In genomic region chr5:95554331-95554646, GRCh38 we compare ENCODE assay signal across 8 cellular contexts. TPM values are rescaled to one million over a fixed set of nuclear protein-coding genes. Genes with fewer than 3 reads are reported as not detected.
A peak's percentile ranks its signal among the peaks of the same experiment; 100 is the strongest.
DNase-seq lines count a peak whose midpoint lies in the region; ATAC-seq, FAIRE-seq and TF ChIP-seq lines count a peak whose summit lies in the region.

No MANE protein-coding gene starts in this region.

- no peak overlapping the region for H2BK12ac ChIP-seq in neuronal stem cell (ENCODE audit: low read length)

- H3K79me1 ChIP-seq in neuronal stem cell (ENCODE audit: low read depth, low read length): no peaks in the 10 kb centered on the region

- no peak overlapping the region for H3K18ac ChIP-seq in neuronal stem cell (ENCODE audit: low read length)

- no peaks in the 10 kb centered on the region for H3K9me2 ChIP-seq in HCT116 (ENCODE audit: insufficient read depth)

- no peak overlapping the region for H2AK5ac ChIP-seq in neuronal stem cell (ENCODE audit: low read depth, low read length)

- intact Hi-C loops in HCT116 (cut with micrococcal nuclease): loop anchor here (2.0 kb wide), 1 partner anchor 269 kb away; the partner anchor contains the start of gene MCTP1

- BruUV-seq in HCT116 (replicated peaks; lab: Mats Ljungman, UMichigan): TSS peak; percentile 67

- no peak overlapping the region for H3K23ac ChIP-seq in neuronal stem cell (ENCODE audit: low read depth, low read length, poor library complexity)

- DNase-seq in GM18507 (ENCODE audit: extremely low spot score, insufficient read length, low read depth): no peak
- no peak for DNase-seq in HCT116 (ENCODE audit: low read depth, low spot score)
- peak; percentile 76 for DNase-seq in NOMO-1 treated with DMSO at 0.1 percent for 48 hours (lab: John Stamatoyannopoulos, UW; ENCODE audit: unreplicated experiment)
- no peak for DNase-seq in neuronal stem cell (ENCODE audit: low spot score)
- no peak for DNase-seq in NCI-H2227 treated with DMSO at 0.1 percent for 48 hours (lab: John Stamatoyannopoulos, UW)
- DNase-seq in NCI-H2081 (lab: John Stamatoyannopoulos, UW): no peak
- no peak for DNase-seq in mesenteric fat pad (ENCODE audit: low spot score)

- 0 out of 4 replicates have a peak, but pooled peaks cover 0 to 4% of the 10 kb centered on the region in 2 experiments for H3K36me3 ChIP-seq in HCT116 (ENCODE audit: control insufficient read depth in 1 of 2, insufficient read depth in 2 of 2, low read length in 2 of 2)
- peaks cover 0 to 7% of the 10 kb centered on the region in 2 donors for H3K36me3 ChIP-seq in duodenal mucosa (ENCODE audit: control insufficient read depth in 1 of 2, insufficient read depth in 2 of 2, low read length in 2 of 2)
- H3K36me3 ChIP-seq in neuronal stem cell (replicated peaks in 1 of 2; ENCODE audit: control insufficient read depth in 2 of 2, insufficient read depth in 2 of 2, low read length in 2 of 2): peaks cover 0 to 37% of the 10 kb centered on the region in 2 donors

- no peak overlapping the region for H2BK120ac ChIP-seq in neuronal stem cell (ENCODE audit: low read depth, low read length)

- WGBS in neuronal stem cell (ENCODE audit: extremely low coverage in 2 of 2, insufficient read length in 2 of 2, insufficient replicate concordance in 1 of 2), 2 donors: no CpG with 5 or more reads among the region's 6 CpGs

- RAD21 ChIA-PET in HCT116 (lab: Charles Lee; ENCODE audit: low non-redundant PET in 1 of 2, low total read pairs in 2 of 2, uncharacterized antibody in 2 of 2, unreplicated experiment in 2 of 2): no interaction called here

- POLR2A ChIA-PET in HCT116 (lab: Charles Lee): interaction anchor here (1.0 kb wide), 1 partner anchor 10 kb away, joined by 3 read pairs; no protein-coding TSS in a partner anchor

- H3K14ac ChIP-seq in neuronal stem cell (ENCODE audit: low read length): no peak overlapping the region

- no peak overlapping the region for H4K91ac ChIP-seq in neuronal stem cell (ENCODE audit: low read depth, low read length, poor library complexity)

- H2BK15ac ChIP-seq in neuronal stem cell (ENCODE audit: low read length): no peak overlapping the region

- no peak for TF ChIP-seq RAD21 in HCT116 (IDR thresholded peaks at IDR 0.05; ENCODE audit: low read depth)

- H3K9me3 ChIP-seq in HCT116 (ENCODE audit: control insufficient read depth in 1 of 2, insufficient read depth in 1 of 2, low read depth in 1 of 2, low read length in 2 of 2) (no peaks in the 10 kb centered on the region), duodenal mucosa (ENCODE audit: control insufficient read depth in 1 of 2, low read length in 2 of 2) (no peaks in the 10 kb centered on the region), neuronal stem cell (replicated peaks in 1 of 2; ENCODE audit: control insufficient read depth in 2 of 2, insufficient read depth in 1 of 2, low read depth in 1 of 2, low read length in 2 of 2) (no peaks in the 10 kb centered on the region)

- H3K27me3 ChIP-seq in HCT116 (ENCODE audit: insufficient read depth, low read length): no peaks in the 10 kb centered on the region
- no peaks in the 10 kb centered on the region for H3K27me3 ChIP-seq in duodenal mucosa (ENCODE audit: control insufficient read depth in 1 of 2, insufficient read depth in 2 of 2, low read length in 2 of 2)
- H3K27me3 ChIP-seq in neuronal stem cell (ENCODE audit: control insufficient read depth in 3 of 3, insufficient read depth in 3 of 3, low read depth in 1 of 3, low read length in 3 of 3): no peaks in the 10 kb centered on the region

- H3K9ac ChIP-seq in HCT116 (ENCODE audit: low read length) (peak overlapping the region; percentile 71), duodenal mucosa (ENCODE audit: low read depth in 1 of 2, low read length in 2 of 2) (peak overlapping the region; percentile 73 to 80), neuronal stem cell (ENCODE audit: low read depth, low read length, poor library complexity) (peak overlapping the region; percentile 56)

- H3K4me3 ChIP-seq in HCT116 (replicated peaks in 1 of 2; ENCODE audit: low read depth in 1 of 2, low read length in 2 of 2) (peak overlapping the region; percentile 87 to 88), duodenal mucosa (ENCODE audit: low read depth in 1 of 2, low read length in 2 of 2) (peak overlapping the region; percentile 96 to 97), neuronal stem cell (ENCODE audit: low read length in 2 of 2) (peak overlapping the region; percentile 62 to 92)

- no peaks in the 10 kb centered on the region for H4K20me1 ChIP-seq in HCT116 (ENCODE audit: insufficient read depth)

- H3K79me2 ChIP-seq in HCT116 (ENCODE audit: insufficient read depth, low read length): peaks cover 57% of the 10 kb centered on the region

- H2BK5ac ChIP-seq in neuronal stem cell (ENCODE audit: low read length): no peak overlapping the region

- TF ChIP-seq CTCF in HCT116 (IDR thresholded peaks at IDR 0.05 in 2 of 3, conservative IDR thresholded peaks at IDR 0.05 in 1 of 3; ENCODE audit: borderline replicate concordance in 1 of 3, insufficient read depth in 1 of 3, low read depth in 2 of 3, low read length in 2 of 3): no peak

- H2AFZ ChIP-seq in HCT116 (ENCODE audit: low read depth, low read length, poor library complexity, severe bottlenecking) (peak overlapping the region; percentile 86), neuronal stem cell (ENCODE audit: low read length) (peak overlapping the region; percentile 94)

- peak overlapping the region; percentile 45 for H3K27ac ChIP-seq in HCT116 (ENCODE audit: low read depth, low read length)
- peak overlapping the region; percentile 63 for H3K27ac ChIP-seq in duodenal mucosa (ENCODE audit: low read depth, low read length)
- H3K27ac ChIP-seq in neuronal stem cell (replicated peaks; ENCODE audit: low read length): no peak overlapping the region

- CTCF ChIA-PET in HCT116 (lab: Charles Lee): no interaction called here

- no peak overlapping the region for H4K8ac ChIP-seq in neuronal stem cell (ENCODE audit: low read depth, low read length)

- peak; percentile 42 for FAIRE-seq in GM18507 (lab: Jason Lieb, UNC)

- H3K4ac ChIP-seq in neuronal stem cell (ENCODE audit: low read length): no peak overlapping the region

- H3K4me1 ChIP-seq in HCT116 (ENCODE audit: control insufficient read depth in 1 of 2, insufficient read depth in 2 of 2, low read length in 2 of 2): peaks cover 4 to 16% of the 10 kb centered on the region in 2 experiments; a peak in 3 of 4 replicates
- H3K4me1 ChIP-seq in duodenal mucosa (ENCODE audit: control insufficient read depth in 1 of 2, insufficient read depth in 2 of 2, low read length in 2 of 2): peaks cover 14 to 18% of the 10 kb centered on the region in 2 donors
- peaks cover 2 to 9% of the 10 kb centered on the region in 2 donors for H3K4me1 ChIP-seq in neuronal stem cell (ENCODE audit: control insufficient read depth in 2 of 2, insufficient read depth in 1 of 2, low read depth in 1 of 2, low read length in 2 of 2)

- ATAC-seq in HCT116: no peak

- no peak for TF ChIP-seq POLR2A in HCT116 (IDR thresholded peaks at IDR 0.05; ENCODE audit: borderline replicate concordance, extremely low read depth, insufficient read depth, insufficient read length)

- H3K4me2 ChIP-seq in HCT116 (ENCODE audit: low read length) (peak overlapping the region; percentile 87), neuronal stem cell (ENCODE audit: insufficient read depth, low read length, poor library complexity, severe bottlenecking) (peak overlapping the region; percentile 66)

TF ChIP-seq in HCT116, 20 proteins besides CTCF, POLR2A, EP300 and RAD21:
- no peak for TF ChIP-seq CBX3 (IDR thresholded peaks at IDR 0.05; ENCODE audit: low read depth)

RNA-seq across cellular contexts. Expression of gene SKIC3, which starts 0.5 kb away (rescaled TPM):
- total RNA-seq in HCT116 (2021; ENCODE audit: unreplicated experiment) (35.1 TPM), mesenteric fat pad (79.3 TPM)
- polyA plus RNA-seq in HCT116 (2012): 9.8 and 12.4 TPM in 2 replicates
- polyA plus RNA-seq in neuronal stem cell (2013, experiment 1 of 2): 40.6 TPM
- 39.7 TPM for polyA plus RNA-seq in neuronal stem cell (2013, experiment 2 of 2)

RNA-seq across cellular contexts. Expression of gene ARSK, which starts 0.6 kb away (rescaled TPM):
- total RNA-seq in HCT116 (2021; ENCODE audit: unreplicated experiment) (4.6 TPM), mesenteric fat pad (3.2 TPM)
- polyA plus RNA-seq in HCT116 (2012): 2.0 and 2.2 TPM in 2 replicates
- 13.4 TPM for polyA plus RNA-seq in neuronal stem cell (2013, experiment 1 of 2)
- 13.0 TPM for polyA plus RNA-seq in neuronal stem cell (2013, experiment 2 of 2)
